8 cellular contexts compared by ENCODE assay signal in genomic region chr4:3074846-3075651, GRCh38. TPM values are rescaled to one million over a fixed set of nuclear protein-coding genes. Genes with fewer than 3 reads are reported as not detected.
DNase-seq lines count a peak whose midpoint lies in the region; ATAC-seq and TF ChIP-seq lines count a peak whose summit lies in the region.

No MANE protein-coding gene starts in this region.

- ATAC-seq in HG02759 (IDR thresholded peaks at IDR 0.05; ENCODE audit: unreplicated experiment), result peak; percentile 3

- no peak for TF ChIP-seq POLR2A in lower leg skin (IDR thresholded peaks at IDR 0.05)

- peak overlapping the region; percentile 82 for H3K4me3 ChIP-seq in lower leg skin (ENCODE audit: low read depth, poor library complexity, severe bottlenecking)

- DNase-seq in DMS53 (lab: John Stamatoyannopoulos, UW) (peak; percentile 88), NCI-H226 (peak; percentile 41), dedifferentiated amniotic fluid mesenchymal stem cell (ENCODE audit: extremely low spot score) (peak; percentile 70), lower leg skin (ENCODE audit: low spot score in 2 of 2) (peak; percentile 43 to 86), superior temporal gyrus (ENCODE audit: extremely low spot score) (no peak)
- peak; percentile 51 for DNase-seq in activated CD4-positive, CD25-positive, alpha-beta regulatory T cell treated with anti-CD3 and anti-CD28 coated beads, Interleukin-2, amount 50 U/mL, for 72 hours
- DNase-seq in stimulated activated CD4-positive, alpha-beta T cell treated with anti-CD3 and anti-CD28 coated beads, TNF-alpha, amount 100 ng/mL, for 4 hours (ENCODE audit: low read depth in 3 of 3), result peak; percentile 17 to 44 (median 31)

- TF ChIP-seq CTCF in lower leg skin (IDR thresholded peaks at IDR 0.05), result no peak

- WGBS in lower leg skin, 2 donors, result 0 to 1% methylated on average over 23 of the region's 60 CpGs

- intact Hi-C loops in lower leg skin (cut with DNase I; ENCODE audit: low total_unique reads), result no loop called here

RNA-seq across cellular contexts. Expression of gene HTT, which starts 0.6 kb away (rescaled TPM):
- 100 to 1,000 TPM in 1 of 4 donors, 10 to 100 TPM in 3; 28.9 to 141 (median 42.0) TPM for total RNA-seq in lower leg skin

RNA-seq across cellular contexts. Expression of gene HTT-AS, which starts 0.7 kb away (rescaled TPM):
- not detected for total RNA-seq in lower leg skin
